ENCODE assay signal across 24 cellular contexts in the genomic region with DNA sequence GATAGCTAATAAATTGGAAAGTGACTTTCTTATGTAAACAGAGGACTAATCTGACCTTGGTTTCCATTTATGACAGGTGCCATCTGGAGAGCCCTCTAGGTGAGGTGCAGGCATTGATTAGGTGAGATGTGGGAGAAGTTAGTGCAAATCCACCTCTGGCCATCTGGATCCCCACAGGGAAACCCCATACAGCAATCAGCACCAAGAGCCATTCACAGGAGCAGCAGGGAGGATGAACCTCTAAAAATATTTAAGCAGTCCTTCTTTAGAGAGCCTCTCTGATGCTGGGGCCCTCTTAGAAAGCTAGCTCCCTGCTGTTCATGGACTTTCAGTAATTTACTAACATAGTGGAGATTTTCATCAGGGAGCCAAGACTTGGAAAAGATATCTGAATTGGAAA.
"Had no signal": no experiment of that assay in that cellular context is flagged by ENCODE, and none has a peak within 500 bp of the region (broad histone marks: within the 10 kb centered on the region; RNA-seq: fewer than 3 reads in every experiment).

No MANE protein-coding gene starts in this region.

- H3K4me3 ChIP-seq: MG63, SJCRH30 had no signal

- H3K27ac ChIP-seq: SJCRH30 had no signal

- H3K27me3 ChIP-seq: MG63, SJCRH30 had no signal

- DNase-seq: activated CD4-positive, alpha-beta memory T cell treated with anti-CD3 and anti-CD28 coated beads for 36 hours; activated CD4-positive, alpha-beta T cell treated with anti-CD3 and anti-CD28 coated beads, Interleukin-2, amount 10 ng/mL, durations not matched to agents 7 days and 5 days; activated CD4-positive, CD25-positive, alpha-beta regulatory T cell; activated CD8-positive, alpha-beta memory T cell treated with anti-CD3 and anti-CD28 coated beads for 24 hours; activated effector memory CD4-positive, alpha-beta T cell treated with anti-CD3 and anti-CD28 coated beads, Interleukin-2, amount 50 U/mL, for 16 hours; activated naive CD4-positive, alpha-beta T cell treated with Interleukin-2 at 50 U/mL for 16 hours; activated T-cell treated with anti-CD3 and anti-CD28 coated beads, Interleukin-2, amount 50 U/mL, for 4 hours; amygdala; MG63; MV-4-11; NCI-H1105; NCI-H1436; NCI-H187 treated with DMSO at 0.1 percent for 48 hours; NCI-H2081 treated with DMSO at 0.1 percent for 48 hours; NCI-H510A treated with DMSO at 0.1 percent for 48 hours; NCI-H774; NK-92 treated with Interleukin-12 subunit alpha and Interleukin-12 subunit beta, amount 100 ng/mL, for 24 hours; OCI-M1; RPMI8226; SJCRH30 had no signal

- ATAC-seq: activated naive CD4-positive, alpha-beta T cell treated with anti-CD3 and anti-CD28 coated beads, Interleukin-2, amount 50 U/mL, for 72 hours; activated T-cell treated with anti-CD3 and anti-CD28 coated beads, Interleukin-2, amount 50 U/mL, for 4 hours; Panc1; Right ventricle myocardium inferior; SK-N-SH treated with all-trans-retinoic acid at 6 μM for 48 hours had no signal

- H3K36me3 ChIP-seq: MG63, SJCRH30 had no signal
